Comparison of ENCODE assay signal across 17 cellular contexts in genomic region chr7:115068220-115068619, GRCh38.
DNase-seq lines count a peak whose midpoint lies in the region; ATAC-seq and TF ChIP-seq lines count a peak whose summit lies in the region.
"Had no signal": no experiment of that assay in that cellular context is flagged by ENCODE, and none has a peak within 500 bp of the region (broad histone marks: within the 10 kb centered on the region; RNA-seq: fewer than 3 reads in every experiment).

No MANE protein-coding gene starts in this region.

- no peaks in the 10 kb centered on the region for H4K20me1 ChIP-seq in PC-3 (ENCODE audit: low read length)

- H3K27me3 Mint-ChIP-seq in HFFc6 (ENCODE audit: insufficient read depth) = peaks cover 1% of the 10 kb centered on the region
- H3K27me3 Mint-ChIP-seq: B cell; CD4-positive, alpha-beta memory T cell had no signal

- H3K4me1 Mint-ChIP-seq in HFFc6 (ENCODE audit: low read depth) = peaks cover 4% of the 10 kb centered on the region; the same call in 1 of the 2 replicates

- no peaks in the 10 kb centered on the region for H3K79me2 ChIP-seq in PC-3 (ENCODE audit: low read length)

- no peak for TF ChIP-seq CTCF in PC-3 (conservative IDR thresholded peaks at IDR 0.05; ENCODE audit: low read depth, low read length)
- no peak for TF ChIP-seq CTCF in astrocyte of the spinal cord (IDR thresholded peaks at IDR 0.05; ENCODE audit: low read depth, low read length)
- TF ChIP-seq CTCF in tibial artery (IDR thresholded peaks at IDR 0.05) = no peak
- TF ChIP-seq CTCF in HFFc6 (IDR thresholded peaks at IDR 0.05) = no peak

- H2AFZ ChIP-seq in PC-3 (ENCODE audit: low read length) = no peak overlapping the region
- H2AFZ ChIP-seq: GM23338 had no signal

- H3K27ac Mint-ChIP-seq in HFFc6 = no peak overlapping the region
- H3K27ac Mint-ChIP-seq: B cell; CD4-positive, alpha-beta memory T cell; GM23338 had no signal

- H3K9ac ChIP-seq in PC-3 (ENCODE audit: low read length) = no peak overlapping the region

- no peak overlapping the region for H3K4me2 ChIP-seq in PC-3 (ENCODE audit: low read length)
- H3K4me2 ChIP-seq: GM23338 had no signal

- ATAC-seq in PC-3 (peak; percentile 75), HG03196 (IDR thresholded peaks at IDR 0.05; ENCODE audit: unreplicated experiment) (no peak)
- ATAC-seq: GM23338 had no signal

- H3K4me1 ChIP-seq in PC-3 (ENCODE audit: insufficient read depth, low read length) (no peaks in the 10 kb centered on the region), tibial artery (no peaks in the 10 kb centered on the region)

- no peaks in the 10 kb centered on the region for H3F3A ChIP-seq in PC-3 (ENCODE audit: low read length, unreplicated experiment)

- intact Hi-C loops in PC-3 (cut with micrococcal nuclease) = no loop called here
- intact Hi-C loops in tibial artery (cut with DNase I; ENCODE audit: low total_unique reads) = no loop called here

- H3K4me3 ChIP-seq in PC-3 (ENCODE audit: low read length) (no peak overlapping the region), astrocyte of the spinal cord (ENCODE audit: low read depth, low read length) (no peak overlapping the region), tibial artery (no peak overlapping the region), MG63 (no peak overlapping the region)
- H3K4me3 ChIP-seq: GM23338 had no signal

- H3K27ac ChIP-seq in PC-3 (ENCODE audit: low read length) (no peak overlapping the region), tibial artery (no peak overlapping the region)
- H3K27ac ChIP-seq: C4-2B, HL-60 had no signal

- DNase-seq in PC-3 = peak; percentile 28
- peak; percentile 33 for DNase-seq in astrocyte of the spinal cord (ENCODE audit: low read depth, low spot score)
- DNase-seq in fibroblast of the conjunctiva (ENCODE audit: low read depth) = peak; percentile 8
- no peak for DNase-seq in tibial artery
- no peak for DNase-seq in HFFc6
- DNase-seq in MG63 = no peak
- DNase-seq: CD4-positive, alpha-beta memory T cell; COR-L47; DMS153; DMS79 treated with DMSO at 0.1 percent for 48 hours; EL; H7 had no signal

- in situ Hi-C loops in astrocyte of the spinal cord (cut with HindIII; ENCODE audit: low sequenced_read_pairs) = no loop called here

- BruUV-seq in PC-3 (replicated peaks; lab: Mats Ljungman, UMichigan) = no TSS peak

- H3K9me3 ChIP-seq in PC-3 (ENCODE audit: low read length) (no peaks in the 10 kb centered on the region), tibial artery (no peaks in the 10 kb centered on the region), MG63 (no peaks in the 10 kb centered on the region)

- H3K9me3 Mint-ChIP-seq in HFFc6 = no peaks in the 10 kb centered on the region
- H3K9me3 Mint-ChIP-seq: GM23338 had no signal

- no peaks in the 10 kb centered on the region for H3K36me3 ChIP-seq in PC-3 (ENCODE audit: low read depth, low read length)
- H3K36me3 ChIP-seq in tibial artery = no peaks in the 10 kb centered on the region
- H3K36me3 ChIP-seq in MG63 = no peaks in the 10 kb centered on the region

- H3K9me2 ChIP-seq in PC-3 (replicated peaks; ENCODE audit: low read length) = no peaks in the 10 kb centered on the region

- POLR2A ChIA-PET in PC-3 (lab: Charles Lee; ENCODE audit: unreplicated experiment) = no interaction called here

- no peak overlapping the region for H3K4me3 Mint-ChIP-seq in HFFc6
- H3K4me3 Mint-ChIP-seq: B cell; CD4-positive, alpha-beta memory T cell; GM23338 had no signal

- CTCF ChIA-PET in PC-3 (lab: Charles Lee) = no interaction called here

- H3K27me3 ChIP-seq in PC-3 (ENCODE audit: low read length) (no peaks in the 10 kb centered on the region), tibial artery (no peaks in the 10 kb centered on the region), MG63 (no peaks in the 10 kb centered on the region)

- H3K36me3 Mint-ChIP-seq in HFFc6 (ENCODE audit: low read depth) = no peaks in the 10 kb centered on the region
- H3K36me3 Mint-ChIP-seq: CD4-positive, alpha-beta memory T cell had no signal

Comparison
In these comparisons a context has a peak if more than half of its experiments do, and no peak if none do; other contexts are left out.
1. DNase-seq: peak in PC-3 (single experiment), astrocyte of the spinal cord (single experiment) and fibroblast of the conjunctiva (single experiment); none in tibial artery (0 of 2), HFFc6 (single experiment) and MG63 (single experiment).